ENCODE assay signal across 28 cellular contexts in genomic region chr20:8654486-8654885, GRCh38.
A peak's percentile ranks its signal among the peaks of the same experiment; 100 is the strongest.
DNase-seq lines count a peak whose midpoint lies in the region; ATAC-seq, FAIRE-seq and TF ChIP-seq lines count a peak whose summit lies in the region.
"Had no signal": no experiment of that assay in that cellular context is flagged by ENCODE, and none has a peak within 500 bp of the region (broad histone marks: within the 10 kb centered on the region; RNA-seq: fewer than 3 reads in every experiment).

No MANE protein-coding gene starts in this region.

- TF ChIP-seq CTCF in endothelial cell (IDR thresholded peaks at IDR 0.05; ENCODE audit: unreplicated experiment) (no peak), MM.1S (IDR thresholded peaks at IDR 0.05; ENCODE audit: low read length) (no peak)

- intact Hi-C loops in sciatic nerve (cut with DNase I), result no loop called here

- no peak for ATAC-seq in sciatic nerve
- ATAC-seq: GM12878 had no signal

- H3K4me1 ChIP-seq in MM.1S (ENCODE audit: low read length), result no peaks in the 10 kb centered on the region
- H3K4me1 ChIP-seq: BLaER1 had no signal

- peaks cover 10% of the 10 kb centered on the region for H3K4me1 Mint-ChIP-seq in endothelial cell (ENCODE audit: unreplicated experiment)
- H3K4me1 Mint-ChIP-seq: CD4-positive, CD25-positive, alpha-beta regulatory T cell had no signal

- no peaks in the 10 kb centered on the region for H4K20me1 ChIP-seq in MM.1S (ENCODE audit: insufficient read depth, low read length)
- H4K20me1 ChIP-seq: BLaER1 had no signal

- H3K4me3 ChIP-seq in MM.1S (ENCODE audit: low read length), result no peak overlapping the region
- H3K4me3 ChIP-seq: BLaER1, GM12878 had no signal

- H2AFZ ChIP-seq in MM.1S (ENCODE audit: low read length), result no peak overlapping the region

- H3K9me2 ChIP-seq in MM.1S (replicated peaks; ENCODE audit: insufficient read depth, low read length), result no peaks in the 10 kb centered on the region

- DNase-seq in dermis blood vessel endothelial cell (peak; percentile 45), endothelial cell (ENCODE audit: low spot score) (no peak), lung microvascular endothelial cell (ENCODE audit: low read depth in 2 of 2) (peak; percentile 33 to 57), MM.1S (no peak), DMS114 treated with DMSO at 0.1 percent for 48 hours (lab: John Stamatoyannopoulos, UW; ENCODE audit: unreplicated experiment) (no peak), sciatic nerve (ENCODE audit: low spot score) (no peak), HUDEP-2 (lab: John Stamatoyannopoulos, UW; ENCODE audit: unreplicated experiment in 76 of 76) (no peak)
- DNase-seq: 8988T; ACHN; BE2C; C1 segment of cervical spinal cord; CD4-positive, alpha-beta memory T cell; CD4-positive, CD25-positive, alpha-beta regulatory T cell; CD8-positive, alpha-beta memory T cell; COR-L47; DMS 273 treated with DMSO at 0.1 percent for 48 hours; DMS53; DMS79; DND-41; EL; GDM1 had no signal

- H3K27me3 Mint-ChIP-seq in endothelial cell (ENCODE audit: unreplicated experiment), result peaks cover under 1% of the 10 kb centered on the region
- H3K27me3 Mint-ChIP-seq: CD4-positive, alpha-beta memory T cell; CD4-positive, CD25-positive, alpha-beta regulatory T cell; CD8-positive, alpha-beta memory T cell had no signal

- no peak overlapping the region for H3K4me2 ChIP-seq in MM.1S (ENCODE audit: low read depth, low read length)
- H3K4me2 ChIP-seq: BLaER1 had no signal

- no peaks in the 10 kb centered on the region for H3K36me3 ChIP-seq in MM.1S (replicated peaks; ENCODE audit: insufficient read depth, low read length)
- H3K36me3 ChIP-seq: BE2C had no signal

- H3K4me3 Mint-ChIP-seq in endothelial cell (ENCODE audit: unreplicated experiment), result no peak overlapping the region
- H3K4me3 Mint-ChIP-seq: CD14-positive monocyte; CD4-positive, alpha-beta memory T cell; CD4-positive, CD25-positive, alpha-beta regulatory T cell; CD8-positive, alpha-beta memory T cell had no signal

- no peaks in the 10 kb centered on the region for H3F3A ChIP-seq in MM.1S (ENCODE audit: insufficient read depth, low read length)

- no peaks in the 10 kb centered on the region for H3K9me3 Mint-ChIP-seq in endothelial cell (ENCODE audit: unreplicated experiment)
- H3K9me3 Mint-ChIP-seq: CD4-positive, alpha-beta memory T cell; CD8-positive, alpha-beta memory T cell had no signal

- peak; percentile 24 for FAIRE-seq in islet of Langerhans (lab: Jason Lieb, UNC)
- FAIRE-seq: A204.1, GM12878, GM12892, GM18507 had no signal

- H3K27ac Mint-ChIP-seq in endothelial cell (ENCODE audit: unreplicated experiment), result peak overlapping the region; percentile 34
- H3K27ac Mint-ChIP-seq: CD14-positive monocyte; CD4-positive, alpha-beta memory T cell; CD4-positive, CD25-positive, alpha-beta regulatory T cell; CD8-positive, alpha-beta memory T cell had no signal

- H3K9me3 ChIP-seq in MM.1S (replicated peaks; ENCODE audit: insufficient read depth, low read length), result no peaks in the 10 kb centered on the region
- H3K9me3 ChIP-seq: BE2C, BLaER1 had no signal

- no peak overlapping the region for H3K27ac ChIP-seq in MM.1S (ENCODE audit: low read length)
- H3K27ac ChIP-seq: BLaER1 had no signal

- H3K79me2 ChIP-seq in MM.1S (ENCODE audit: low read length), result no peaks in the 10 kb centered on the region

- no peaks in the 10 kb centered on the region for H3K27me3 ChIP-seq in MM.1S (replicated peaks; ENCODE audit: insufficient read depth, low read length)
- H3K27me3 ChIP-seq: BE2C, BLaER1 had no signal

- H3K9ac ChIP-seq in MM.1S (ENCODE audit: low read length), result no peak overlapping the region
- H3K9ac ChIP-seq: BLaER1 had no signal

- peaks cover 3% of the 10 kb centered on the region for H3K36me3 Mint-ChIP-seq in endothelial cell (ENCODE audit: low read depth, unreplicated experiment)
- H3K36me3 Mint-ChIP-seq: CD4-positive, CD25-positive, alpha-beta regulatory T cell had no signal

Comparison
In these comparisons a context has a peak if more than half of its experiments do, and no peak if none do; other contexts are left out.
1. DNase-seq: peak in dermis blood vessel endothelial cell (single experiment) and lung microvascular endothelial cell (2 of 2); none in endothelial cell (single experiment), MM.1S (single experiment), DMS114 treated with DMSO at 0.1 percent for 48 hours (single experiment), sciatic nerve (single experiment) and HUDEP-2 (0 of 76).